18 cellular contexts compared by ENCODE assay signal in genomic region chr4:26030780-26031179, GRCh38.
DNase-seq lines count a peak whose midpoint lies in the region; ATAC-seq and TF ChIP-seq lines count a peak whose summit lies in the region.
"Had no signal": no experiment of that assay in that cellular context is flagged by ENCODE, and none has a peak within 500 bp of the region (broad histone marks: within the 10 kb centered on the region; RNA-seq: fewer than 3 reads in every experiment).

No MANE protein-coding gene starts in this region.

- CTCF ChIA-PET in GM10248 (lab: Yijun Ruan, JAX), result interaction anchor here (0.9 to 3.1 kb wide), 19 partner anchors 9 to 979 kb away, joined by 3 to 44 read pairs (median 7); no protein-coding TSS in a partner anchor
- CTCF ChIA-PET in Calu3 (lab: Charles Lee), result interaction anchor here (0.6 kb wide), 1 partner anchor 252 kb away, joined by 3 read pairs; no protein-coding TSS in a partner anchor

- H3K4me3 Mint-ChIP-seq in activated T-helper 17 cell treated with anti-CD3 and anti-CD28 coated beads, Interleukin-2, amount 50 U/mL, for 72 hours, result peak overlapping the region; percentile 28
- no peak overlapping the region for H3K4me3 Mint-ChIP-seq in nephron
- no peak overlapping the region for H3K4me3 Mint-ChIP-seq in Calu3 (ENCODE audit: low read depth, unreplicated experiment)
- H3K4me3 Mint-ChIP-seq: activated CD4-positive, alpha-beta T cell treated with anti-CD3 and anti-CD28 coated beads, Interleukin-2, amount 10 ng/mL, durations not matched to agents 7 days and 5 days; B cell had no signal

- no peaks in the 10 kb centered on the region for H3K9me3 Mint-ChIP-seq in activated T-helper 17 cell treated with anti-CD3 and anti-CD28 coated beads, Interleukin-2, amount 50 U/mL, for 72 hours
- H3K9me3 Mint-ChIP-seq in nephron (no peaks in the 10 kb centered on the region), Calu3 (ENCODE audit: low read depth, unreplicated experiment) (no peaks in the 10 kb centered on the region)
- H3K9me3 Mint-ChIP-seq: activated CD4-positive, alpha-beta T cell treated with anti-CD3 and anti-CD28 coated beads, Interleukin-2, amount 10 ng/mL, durations not matched to agents 7 days and 5 days had no signal

- TF ChIP-seq POLR2A in gastroesophageal sphincter (IDR thresholded peaks at IDR 0.05), result no peak

- no peak for TF ChIP-seq EP300 in gastroesophageal sphincter (IDR thresholded peaks at IDR 0.05)

- H3K9me3 ChIP-seq in gastroesophageal sphincter, result no peaks in the 10 kb centered on the region
- H3K9me3 ChIP-seq: gastrocnemius medialis, ovary, Peyer's patch had no signal

- no peak for TF ChIP-seq CTCF in GM10248 (IDR thresholded peaks at IDR 0.05; ENCODE audit: control extremely low read depth, extremely low read depth, low read depth, missing control alignments)
- no peak for TF ChIP-seq CTCF in nephron (IDR thresholded peaks at IDR 0.05; ENCODE audit: unreplicated experiment in 3 of 3)
- no peak for TF ChIP-seq CTCF in Calu3 (IDR thresholded peaks at IDR 0.05; ENCODE audit: unreplicated experiment)
- no peak for TF ChIP-seq CTCF in gastroesophageal sphincter (IDR thresholded peaks at IDR 0.05)

- peak overlapping the region; percentile 15 for H3K27ac Mint-ChIP-seq in activated T-helper 17 cell treated with anti-CD3 and anti-CD28 coated beads, Interleukin-2, amount 50 U/mL, for 72 hours
- peak overlapping the region; percentile 3 to 60 (median 48) for H3K27ac Mint-ChIP-seq in nephron
- no peak overlapping the region for H3K27ac Mint-ChIP-seq in Calu3 (ENCODE audit: unreplicated experiment)
- H3K27ac Mint-ChIP-seq: activated CD4-positive, alpha-beta T cell treated with anti-CD3 and anti-CD28 coated beads, Interleukin-2, amount 10 ng/mL, durations not matched to agents 7 days and 5 days; B cell had no signal

- POLR2A ChIA-PET in GM10248 (lab: Yijun Ruan, JAX), result no interaction called here

- intact Hi-C loops in Calu3 (cut with micrococcal nuclease; ENCODE audit: unreplicated experiment), result no loop called here

- 87 to 88% methylated on average over 6 to 7 of the region's 8 CpGs for WGBS in gastroesophageal sphincter (ENCODE audit: low coverage in 1 of 2), 2 donors

- peak; percentile 32 for DNase-seq in GM10248 (ENCODE audit: extremely low spot score)
- no peak for DNase-seq in Calu3
- DNase-seq: activated CD4-positive, alpha-beta T cell treated with anti-CD3 and anti-CD28 coated beads, Interleukin-2, amount 10 ng/mL, durations not matched to agents 7 days and 5 days; dorsolateral prefrontal cortex; gastrocnemius medialis; left ventricle myocardium inferior; NCI-H1105 treated with DMSO at 0.1 percent for 48 hours; NCI-H2171; NCI-H82; ovary; Peyer's patch had no signal

- no peaks in the 10 kb centered on the region for H3K36me3 Mint-ChIP-seq in activated T-helper 17 cell treated with anti-CD3 and anti-CD28 coated beads, Interleukin-2, amount 50 U/mL, for 72 hours (ENCODE audit: low read depth)
- no peaks in the 10 kb centered on the region for H3K36me3 Mint-ChIP-seq in nephron (ENCODE audit: low read depth)
- no peaks in the 10 kb centered on the region for H3K36me3 Mint-ChIP-seq in Calu3 (ENCODE audit: insufficient read depth, unreplicated experiment)

- H3K36me3 ChIP-seq in gastroesophageal sphincter, result no peaks in the 10 kb centered on the region
- H3K36me3 ChIP-seq: cardiac muscle cell, gastrocnemius medialis, left ventricle myocardium inferior, ovary, Peyer's patch had no signal

- H3K4me1 ChIP-seq in gastroesophageal sphincter, result peaks cover 0 to 38% (median 13%) of the 10 kb centered on the region in 3 donors
- H3K4me1 ChIP-seq: gastrocnemius medialis, Peyer's patch had no signal

- no peak overlapping the region for H3K4me3 ChIP-seq in gastroesophageal sphincter
- H3K4me3 ChIP-seq: cardiac muscle cell, dorsolateral prefrontal cortex, gastrocnemius medialis, left ventricle myocardium inferior, ovary, Peyer's patch had no signal

- BruUV-seq in Calu3 (replicated peaks; lab: Mats Ljungman, UMichigan), result no TSS peak

- H3K27me3 Mint-ChIP-seq in activated T-helper 17 cell treated with anti-CD3 and anti-CD28 coated beads, Interleukin-2, amount 50 U/mL, for 72 hours, result peaks cover 11% of the 10 kb centered on the region
- H3K27me3 Mint-ChIP-seq in nephron (ENCODE audit: low read depth) (no peaks in the 10 kb centered on the region), Calu3 (ENCODE audit: unreplicated experiment) (peaks cover 44% of the 10 kb centered on the region)
- H3K27me3 Mint-ChIP-seq: activated CD4-positive, alpha-beta T cell treated with anti-CD3 and anti-CD28 coated beads, Interleukin-2, amount 10 ng/mL, durations not matched to agents 7 days and 5 days had no signal

- no peak overlapping the region for H3K27ac ChIP-seq in gastroesophageal sphincter
- H3K27ac ChIP-seq: cardiac muscle cell, dorsolateral prefrontal cortex, gastrocnemius medialis, left ventricle myocardium inferior, ovary had no signal

- peaks cover 20% of the 10 kb centered on the region for H3K4me1 Mint-ChIP-seq in activated T-helper 17 cell treated with anti-CD3 and anti-CD28 coated beads, Interleukin-2, amount 50 U/mL, for 72 hours
- H3K4me1 Mint-ChIP-seq in nephron (peaks cover 32% of the 10 kb centered on the region), Calu3 (ENCODE audit: low read depth, unreplicated experiment) (no peaks in the 10 kb centered on the region)

- peak; percentile 30 for ATAC-seq in GM18511 (IDR thresholded peaks at IDR 0.05; ENCODE audit: unreplicated experiment)
- ATAC-seq in activated T-helper 17 cell treated with anti-CD3 and anti-CD28 coated beads, Interleukin-2, amount 50 U/mL, for 72 hours (replicated peaks), result peak; percentile 57
- no peak for ATAC-seq in HG03045 (IDR thresholded peaks at IDR 0.05; ENCODE audit: unreplicated experiment)
- no peak for ATAC-seq in gastroesophageal sphincter
- ATAC-seq: gastrocnemius medialis had no signal

- H3K27me3 ChIP-seq in gastroesophageal sphincter, result peaks cover 4% of the 10 kb centered on the region
- H3K27me3 ChIP-seq: gastrocnemius medialis, ovary, Peyer's patch had no signal

Comparison
In these comparisons a context has a peak if more than half of its experiments do, and no peak if none do; other contexts are left out.
1. ATAC-seq: peak in GM18511 (single experiment) and activated T-helper 17 cell treated with anti-CD3 and anti-CD28 coated beads, Interleukin-2, amount 50 U/mL, for 72 hours (single experiment); none in HG03045 (single experiment) and gastroesophageal sphincter (single experiment).